Comparison of ENCODE assay signal across 27 cellular contexts in the genomic region with DNA sequence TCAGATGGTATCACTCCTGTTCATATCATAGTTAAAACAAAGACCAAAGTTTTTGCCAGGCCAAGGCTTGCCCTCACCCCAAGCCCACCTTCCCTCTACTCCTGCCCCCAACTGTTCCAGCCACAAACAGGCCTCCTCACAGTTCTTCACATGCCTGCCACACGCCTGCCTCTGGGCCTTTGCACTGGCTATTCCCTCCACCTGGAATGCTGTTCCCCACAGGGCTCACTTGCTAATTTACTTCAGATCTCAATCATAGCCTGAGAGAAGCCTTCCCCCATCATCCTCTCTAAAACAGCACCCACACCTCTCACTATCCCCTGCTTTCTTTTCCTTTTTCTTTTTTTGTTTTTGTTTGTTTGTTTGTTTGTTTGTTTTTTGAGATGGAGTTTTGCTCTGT. TPM values are rescaled to one million over a fixed set of nuclear protein-coding genes. Genes with fewer than 3 reads are reported as not detected.
"Had no signal": no experiment of that assay in that cellular context is flagged by ENCODE, and none has a peak within 500 bp of the region (broad histone marks: within the 10 kb centered on the region; RNA-seq: fewer than 3 reads in every experiment).

No MANE protein-coding gene starts in this region.

- H3K4me3 ChIP-seq: coronary artery, esophagus squamous epithelium, lower lobe of right lung, right atrium auricular region, smooth muscle cell, stomach, thyroid gland had no signal

- H3K9me3 ChIP-seq: esophagus squamous epithelium, lower lobe of right lung, right atrium auricular region, stomach, thyroid gland had no signal

- H3K4me1 ChIP-seq: thyroid gland had no signal

- H3K4me1 Mint-ChIP-seq: immature natural killer cell had no signal

- FAIRE-seq: endometrium had no signal

- H3K36me3 Mint-ChIP-seq: immature natural killer cell, natural killer cell had no signal

- ATAC-seq: effector memory CD8-positive, alpha-beta T cell; left ventricle myocardium superior; lower lobe of right lung; natural killer cell; sciatic nerve had no signal

- H3K4me2 ChIP-seq: smooth muscle cell had no signal

- H3K27ac Mint-ChIP-seq: natural killer cell, progenitor cell of endocrine pancreas had no signal

- DNase-seq: effector memory CD8-positive, alpha-beta T cell; erythroblast; esophagus squamous epithelium; foreskin melanocyte; hypothalamus; immature natural killer cell; kidney glomerular epithelial cell; left ventricle myocardium superior; lower lobe of right lung; natural killer cell; stimulated activated CD4-positive, alpha-beta T cell treated with anti-CD3 and anti-CD28 coated beads, Interleukin-12 subunit alpha, Interleukin-12 subunit beta, amount 100 ng/mL, for 4 hours; stimulated activated CD4-positive, alpha-beta T cell treated with anti-CD3 and anti-CD28 coated beads, Interleukin-1b, Interleukin-23, amount 100 ng/mL, for 48 hours; stimulated activated CD4-positive, alpha-beta T cell treated with anti-CD3 and anti-CD28 coated beads, Interleukin-4, amount 100 ng/mL, for 1 hour; stimulated activated CD8-positive, alpha-beta memory T cell treated with anti-CD3 and anti-CD28 coated beads, Interleukin-4, amount 100 ng/mL, for 48 hours; stimulated activated naive CD4-positive, alpha-beta T cell; stomach; thyroid gland; trophoblast cell had no signal

- H3K9ac ChIP-seq: parathyroid adenoma had no signal

- H3K79me2 ChIP-seq: parathyroid adenoma had no signal

- H3K4me3 Mint-ChIP-seq: effector memory CD8-positive, alpha-beta T cell; immature natural killer cell; natural killer cell had no signal

- H3K27ac ChIP-seq: coronary artery, esophagus squamous epithelium, lower lobe of right lung, parathyroid adenoma, right atrium auricular region, stomach, thyroid gland had no signal

- H3K27me3 ChIP-seq: right atrium auricular region, thyroid gland had no signal

- H3K36me3 ChIP-seq: esophagus squamous epithelium, lower lobe of right lung, right atrium auricular region, stomach, thyroid gland had no signal

- H3K9me3 Mint-ChIP-seq: effector memory CD8-positive, alpha-beta T cell; immature natural killer cell; natural killer cell had no signal

- H2AFZ ChIP-seq: parathyroid adenoma had no signal

RNA-seq across cellular contexts. Expression of gene CYP2S1, which starts 21.1 kb away (rescaled TPM):
- total RNA-seq: osteoblast had no signal
- polyA plus RNA-seq: neural cell had no signal
